Comparison of ENCODE assay signal across 21 cellular contexts in genomic region chr4:31125061-31125460, GRCh38.
"Had no signal": no experiment of that assay in that cellular context is flagged by ENCODE, and none has a peak within 500 bp of the region (broad histone marks: within the 10 kb centered on the region; RNA-seq: fewer than 3 reads in every experiment).

No MANE protein-coding gene starts in this region.

- H3K4me3 ChIP-seq: hepatocyte, left lung, left ventricle myocardium inferior, lower lobe of right lung, lung, mucosa of descending colon had no signal

- H3K36me3 ChIP-seq: left lung, left ventricle myocardium inferior, lower lobe of right lung had no signal

- H3K9me3 ChIP-seq: left lung, left ventricle myocardium inferior, lower lobe of right lung, mucosa of descending colon had no signal

- H3K27ac ChIP-seq: hepatocyte, left lung, left ventricle myocardium inferior, lower lobe of right lung had no signal

- DNase-seq: hippocampal formation; hypothalamus; immature natural killer cell; islet precursor cell; kidney; kidney glomerular epithelial cell; left cardiac atrium; left colon; left lung; left ventricle myocardium inferior; left ventricle myocardium superior; lower lobe of right lung; mammary epithelial cell; mesenchymal stem cell; mesendoderm; midbrain; mucosa of descending colon; naive B cell; naive thymus-derived CD4-positive, alpha-beta T cell had no signal

- H3K4me1 ChIP-seq: left lung, lower lobe of right lung had no signal

- H3K27me3 ChIP-seq: hepatocyte, left lung had no signal
